In genomic region chr11:64789331-64790204, GRCh38 we compare ENCODE assay signal across 16 cellular contexts. TPM values are rescaled to one million over a fixed set of nuclear protein-coding genes. Genes with fewer than 3 reads are reported as not detected.
DNase-seq lines count a peak whose midpoint lies in the region; FAIRE-seq and TF ChIP-seq lines count a peak whose summit lies in the region.
"Had no signal": no experiment of that assay in that cellular context is flagged by ENCODE, and none has a peak within 500 bp of the region (broad histone marks: within the 10 kb centered on the region; RNA-seq: fewer than 3 reads in every experiment).

No MANE protein-coding gene starts in this region.

- H3K27ac ChIP-seq in BLaER1: 0 out of 2 replicates have a peak overlapping the region, but pooled peaks have one; percentile 22
- H3K27ac ChIP-seq in H1 (ENCODE audit: low read depth, low read length): no peak overlapping the region
- H3K27ac ChIP-seq in osteoblast (ENCODE audit: low read depth, low read length): no peak overlapping the region
- no peak overlapping the region for H3K27ac ChIP-seq in thyroid gland

- no peak overlapping the region for H2BK15ac ChIP-seq in H1 (ENCODE audit: low read length)

- H3K79me2 ChIP-seq in H1 (ENCODE audit: control insufficient read depth in 1 of 2, insufficient read depth in 2 of 2, low read length in 2 of 2) (no peaks in the 10 kb centered on the region), osteoblast (ENCODE audit: insufficient read depth, low read length) (no peaks in the 10 kb centered on the region)

- no peak overlapping the region for H3K18ac ChIP-seq in H1 (ENCODE audit: extremely low read depth, low read length)

- H3K23me2 ChIP-seq in H1 (ENCODE audit: low read depth, low read length): no peaks in the 10 kb centered on the region

- H2BK5ac ChIP-seq in H1 (ENCODE audit: low read depth, low read length): peak overlapping the region; percentile 16; the same call in 1 of the 2 replicates

- TF ChIP-seq CTCF in H1 (IDR thresholded peaks at IDR 0.05; ENCODE audit: control extremely low read depth in 1 of 3, insufficient read depth in 1 of 3, low read depth in 1 of 3, low read length in 3 of 3) (no peak), osteoblast (IDR thresholded peaks at IDR 0.05; ENCODE audit: extremely low read depth, low read depth, low read length) (no peak), thyroid gland (IDR thresholded peaks at IDR 0.05) (no peak)

- H3K27me3 ChIP-seq in BLaER1 (no peaks in the 10 kb centered on the region), H1 (replicated peaks in 1 of 4; ENCODE audit: control insufficient read depth in 3 of 4, extremely low read depth in 1 of 4, insufficient read depth in 3 of 4, low read length in 3 of 4) (no peaks in the 10 kb centered on the region), osteoblast (ENCODE audit: insufficient read depth, low read length) (no peaks in the 10 kb centered on the region), thyroid gland (no peaks in the 10 kb centered on the region)

- no peak for FAIRE-seq in GM12892 (lab: Jason Lieb, UNC)
- no peak for FAIRE-seq in H1 (lab: Jason Lieb, UNC)
- FAIRE-seq: RCC 7860 had no signal

- no peaks in the 10 kb centered on the region for H3K79me1 ChIP-seq in H1 (ENCODE audit: low read depth, low read length)

- H4K20me1 ChIP-seq in BLaER1: no peaks in the 10 kb centered on the region
- peaks cover 0 to 3% of the 10 kb centered on the region in 2 experiments for H4K20me1 ChIP-seq in H1 (replicated peaks in 1 of 2; ENCODE audit: control insufficient read depth in 1 of 2, insufficient read depth in 2 of 2, low read length in 2 of 2)
- no peaks in the 10 kb centered on the region for H4K20me1 ChIP-seq in osteoblast (ENCODE audit: insufficient read depth, low read length)

- H2AK5ac ChIP-seq in H1 (ENCODE audit: low read depth, low read length): no peak overlapping the region

- H4K5ac ChIP-seq in H1 (ENCODE audit: insufficient read length, low read depth, low read length): no peak overlapping the region

- intact Hi-C loops in thyroid gland (cut with DNase I): loop anchor here (10.0 kb wide), 1 partner anchor 105 kb away; no protein-coding TSS in a partner anchor

- no peaks in the 10 kb centered on the region for H3K9me3 ChIP-seq in BLaER1
- no peaks in the 10 kb centered on the region for H3K9me3 ChIP-seq in H1 (ENCODE audit: insufficient read depth in 2 of 2, low read depth in 1 of 2, low read length in 1 of 2)
- H3K9me3 ChIP-seq in osteoblast (ENCODE audit: low read depth, low read length): no peaks in the 10 kb centered on the region
- no peaks in the 10 kb centered on the region for H3K9me3 ChIP-seq in thyroid gland

- H3K23ac ChIP-seq in H1 (ENCODE audit: insufficient read length): no peak overlapping the region

- TF ChIP-seq RAD21 in H1 (IDR thresholded peaks at IDR 0.05 in 1 of 2, conservative IDR thresholded peaks at IDR 0.05 in 1 of 2; ENCODE audit: low read depth in 2 of 2, low read length in 2 of 2): no peak

- no peak overlapping the region for H3K4me2 ChIP-seq in BLaER1
- no peak overlapping the region for H3K4me2 ChIP-seq in H1 (ENCODE audit: insufficient read depth in 1 of 2, low read depth in 2 of 2, low read length in 2 of 2)
- H3K4me2 ChIP-seq in osteoblast (ENCODE audit: insufficient read depth, low read length): no peak overlapping the region

- H4K8ac ChIP-seq in H1 (ENCODE audit: extremely low read depth, insufficient read depth, low read length): no peak overlapping the region

- TF ChIP-seq EP300 in H1 (IDR thresholded peaks at IDR 0.05; ENCODE audit: borderline replicate concordance in 1 of 2, low read depth in 2 of 2, low read length in 2 of 2): no peak

- peaks cover 28% of the 10 kb centered on the region for H3K4me1 ChIP-seq in BLaER1
- no peaks in the 10 kb centered on the region for H3K4me1 ChIP-seq in H1 (replicated peaks in 1 of 4; ENCODE audit: control insufficient read depth in 3 of 4, insufficient read depth in 4 of 4, low read length in 3 of 4)
- H3K4me1 ChIP-seq in osteoblast (ENCODE audit: insufficient read depth, low read length): no peaks in the 10 kb centered on the region
- H3K4me1 ChIP-seq in thyroid gland: no peaks in the 10 kb centered on the region

- H3K36me3 ChIP-seq in BLaER1 (peaks cover 47% of the 10 kb centered on the region), H1 (ENCODE audit: control insufficient read depth in 2 of 4, insufficient read depth in 4 of 4, low read length in 3 of 4) (no peaks in the 10 kb centered on the region), osteoblast (ENCODE audit: insufficient read depth, low read length) (no peaks in the 10 kb centered on the region), thyroid gland (peaks cover 0 to 12% of the 10 kb centered on the region in 2 donors)

- H3K9ac ChIP-seq in BLaER1 (no peak overlapping the region), H1 (replicated peaks in 1 of 4; ENCODE audit: extremely low read depth in 1 of 4, low read depth in 3 of 4, low read length in 3 of 4) (no peak overlapping the region; a peak in 1 of 7 replicates)

- DNase-seq in GM12892 (ENCODE audit: insufficient read length): peak; percentile 5
- no peak for DNase-seq in H1 (ENCODE audit: low read depth in 1 of 2, low spot score in 2 of 2)
- DNase-seq in osteoblast (ENCODE audit: insufficient read length, low spot score, missing footprints): peak; percentile 29
- no peak for DNase-seq in central memory CD4-positive, alpha-beta T cell
- no peak for DNase-seq in NK-92 treated with Interleukin-12 subunit alpha and Interleukin-12 subunit beta, amount 100 ng/mL, for 24 hours (lab: John Stamatoyannopoulos, UW)
- DNase-seq in thyroid gland: no peak
- DNase-seq: CD8-positive, alpha-beta T cell; GF-D8; H9; NCI-H187 treated with DMSO at 0.1 percent for 48 hours; NCI-H2171; NCI-H446 treated with DMSO at 0.1 percent for 48 hours; NCI-H774 had no signal

- no peak overlapping the region for H2BK20ac ChIP-seq in H1 (ENCODE audit: low read length)

- H2BK12ac ChIP-seq in H1 (ENCODE audit: low read depth, low read length): no peak overlapping the region

- CTCF ChIA-PET in H1 (lab: Charles Lee; ENCODE audit: partially characterized antibody): interaction anchor here (0.6 to 2.7 kb wide), 5 partner anchors 9 to 434 kb away, joined by 3 to 8 read pairs (median 4); partner anchors contain the start of genes MAP4K2 and MEN1

- H3K4ac ChIP-seq in H1 (replicated peaks; ENCODE audit: insufficient read length, low read depth, low read length): no peak overlapping the region

- H3K56ac ChIP-seq in H1 (replicated peaks; ENCODE audit: insufficient read length, low read depth, low read length): no peak overlapping the region

- no peak overlapping the region for H2BK120ac ChIP-seq in H1 (replicated peaks; ENCODE audit: low read depth, low read length)

- no peak overlapping the region for H3K4me3 ChIP-seq in BLaER1
- H3K4me3 ChIP-seq in H1 (ENCODE audit: extremely low read depth in 1 of 4, insufficient read depth in 2 of 4, low read depth in 3 of 4, low read length in 4 of 4): no peak overlapping the region
- no peak overlapping the region for H3K4me3 ChIP-seq in osteoblast (ENCODE audit: insufficient read depth, low read length)
- no peak overlapping the region for H3K4me3 ChIP-seq in thyroid gland (replicated peaks in 1 of 3)

- TF ChIP-seq POLR2A in GM12892 (IDR thresholded peaks at IDR 0.05; ENCODE audit: low read depth, low read length): no peak
- no peak for TF ChIP-seq POLR2A in H1 (IDR thresholded peaks at IDR 0.05; ENCODE audit: control extremely low read depth in 1 of 2, low read depth in 2 of 2, low read length in 2 of 2)
- no peak for TF ChIP-seq POLR2A in thyroid gland (IDR thresholded peaks at IDR 0.05)

- H2AFZ ChIP-seq in H1 (ENCODE audit: low read length) (no peak overlapping the region), osteoblast (ENCODE audit: low read length) (no peak overlapping the region)

- H3K14ac ChIP-seq in H1 (ENCODE audit: insufficient read length): no peak overlapping the region

- H4K91ac ChIP-seq in H1 (replicated peaks; ENCODE audit: insufficient read length, low read length): no peak overlapping the region

- POLR2A ChIA-PET in H1 (lab: Charles Lee; ENCODE audit: partially characterized antibody): interaction anchor here (0.8 to 2.1 kb wide), 5 partner anchors 9 to 252 kb away, joined by 3 to 6 read pairs (median 3); partner anchors contain the start of gene SF1

- WGBS in H1 (ENCODE audit: extremely low coverage in 1 of 2, insufficient coverage in 1 of 2, insufficient read length in 1 of 2, insufficient replicate concordance in 2 of 2, low coverage in 1 of 2, low lambda C conversion rate in 2 of 2, missing lambda C conversion rate in 1 of 2), 2 experiments: 79% methylated on average over 10 of the region's 15 CpGs; no CpG with 5 or more reads in 1 of the 2 experiments
- 94 to 96% methylated on average over 9 to 15 of the region's 15 CpGs for WGBS in thyroid gland, 2 donors

RNA-seq across cellular contexts. Expression of gene SF1, which starts 11.2 kb away (rescaled TPM):
- polyA plus RNA-seq in GM12892 (2012; ENCODE audit: missing spikeins): 146 TPM
- total RNA-seq in H1 (2021; fragmentation: NEBNext Ultra II Directional; extraction: Animal tissue kit (Norgen Biotek cat#: 25700)): 353 and 365 TPM in 2 replicates
- polyA plus RNA-seq in H1 (2011; rRNA removed): 72.7 and 110 TPM in 2 replicates
- polyA plus RNA-seq in H1 (2011; cell fraction: cytosol; rRNA removed): 70.0 TPM
- 197 TPM for polyA plus RNA-seq in H1 (2011; cell fraction: nucleus; rRNA removed)
- 259 to 328 TPM (median 273 TPM) in 4 replicates for polyA plus RNA-seq in H1 (2012, experiment 1 of 2)
- polyA plus RNA-seq in H1 (2012, experiment 2 of 2): 150 TPM
- polyA plus RNA-seq in H1 (2013, experiment 1 of 2): 194 TPM
- polyA plus RNA-seq in H1 (2013, experiment 2 of 2): 181 TPM
- 75.9 and 88.7 TPM in 2 replicates for polyA minus RNA-seq in H1 (2011; rRNA and poly(A)+ RNA removed)
- polyA minus RNA-seq in H1 (2011; cell fraction: cytosol; rRNA and poly(A)+ RNA removed): 107 TPM
- 210 TPM for polyA minus RNA-seq in H1 (2011; cell fraction: nucleus; rRNA and poly(A)+ RNA removed)
- total RNA-seq in osteoblast: 114 and 130 TPM in 2 replicates
- total RNA-seq in thyroid gland: 100 to 1,000 TPM; 171 to 419 (median 297) TPM

RNA-seq across cellular contexts. Expression of gene MAP4K2, which starts 13.4 kb away (rescaled TPM):
- 27.8 TPM for polyA plus RNA-seq in GM12892 (2012; ENCODE audit: missing spikeins)
- 20.7 and 24.0 TPM in 2 replicates for total RNA-seq in H1 (2021; fragmentation: NEBNext Ultra II Directional; extraction: Animal tissue kit (Norgen Biotek cat#: 25700))
- polyA plus RNA-seq in H1 (2011; rRNA removed): 20.1 and 25.3 TPM in 2 replicates
- polyA plus RNA-seq in H1 (2011; cell fraction: cytosol; rRNA removed): 22.2 TPM
- polyA plus RNA-seq in H1 (2011; cell fraction: nucleus; rRNA removed): 54.2 TPM
- 14.0 to 19.1 TPM (median 15.9 TPM) in 4 replicates for polyA plus RNA-seq in H1 (2012, experiment 1 of 2)
- 12.9 TPM for polyA plus RNA-seq in H1 (2012, experiment 2 of 2)
- polyA plus RNA-seq in H1 (2013, experiment 1 of 2): 11.2 TPM
- polyA plus RNA-seq in H1 (2013, experiment 2 of 2): 12.0 TPM
- polyA minus RNA-seq in H1 (2011; rRNA and poly(A)+ RNA removed): 18.5 and 20.3 TPM in 2 replicates
- 11.0 TPM for polyA minus RNA-seq in H1 (2011; cell fraction: cytosol; rRNA and poly(A)+ RNA removed)
- polyA minus RNA-seq in H1 (2011; cell fraction: nucleus; rRNA and poly(A)+ RNA removed): 11.6 TPM
- 6.2 and 9.8 TPM in 2 replicates for total RNA-seq in osteoblast
- total RNA-seq in thyroid gland: 10 to 100 TPM; 35.5 to 77.8 (median 37.5) TPM

RNA-seq across cellular contexts. Expression of gene MEN1, which starts 20.8 kb away (rescaled TPM):
- 9.5 TPM for polyA plus RNA-seq in GM12892 (2012; ENCODE audit: missing spikeins)
- 56.3 and 56.9 TPM in 2 replicates for total RNA-seq in H1 (2021; fragmentation: NEBNext Ultra II Directional; extraction: Animal tissue kit (Norgen Biotek cat#: 25700))
- polyA plus RNA-seq in H1 (2011; rRNA removed): 47.2 and 78.5 TPM in 2 replicates
- polyA plus RNA-seq in H1 (2011; cell fraction: cytosol; rRNA removed): 43.0 TPM
- 97.2 TPM for polyA plus RNA-seq in H1 (2011; cell fraction: nucleus; rRNA removed)
- 37.5 to 59.8 TPM (median 54.2 TPM) in 4 replicates for polyA plus RNA-seq in H1 (2012, experiment 1 of 2)
- 53.7 TPM for polyA plus RNA-seq in H1 (2012, experiment 2 of 2)
- polyA plus RNA-seq in H1 (2013, experiment 1 of 2): 63.6 TPM
- polyA plus RNA-seq in H1 (2013, experiment 2 of 2): 66.9 TPM
- 22.9 and 27.9 TPM in 2 replicates for polyA minus RNA-seq in H1 (2011; rRNA and poly(A)+ RNA removed)
- 32.7 TPM for polyA minus RNA-seq in H1 (2011; cell fraction: cytosol; rRNA and poly(A)+ RNA removed)
- polyA minus RNA-seq in H1 (2011; cell fraction: nucleus; rRNA and poly(A)+ RNA removed): 27.2 TPM
- total RNA-seq in osteoblast (12.3 and 13.3 TPM in 2 replicates), thyroid gland (10 to 100 TPM; 23.5 to 31.5 (median 25.1) TPM)

RNA-seq across cellular contexts. Expression of gene PYGM, which starts 29.8 kb away (rescaled TPM):
- 0.70 TPM for polyA plus RNA-seq in GM12892 (2012; ENCODE audit: missing spikeins)
- total RNA-seq in H1 (2021; fragmentation: NEBNext Ultra II Directional; extraction: Animal tissue kit (Norgen Biotek cat#: 25700)): 9.6 and 9.7 TPM in 2 replicates
- 10.0 and 15.2 TPM in 2 replicates for polyA plus RNA-seq in H1 (2011; rRNA removed)
- polyA plus RNA-seq in H1 (2011; cell fraction: cytosol; rRNA removed): 10.4 TPM
- polyA plus RNA-seq in H1 (2011; cell fraction: nucleus; rRNA removed): 20.9 TPM
- 9.2 to 15.4 TPM (median 13.0 TPM) in 4 replicates for polyA plus RNA-seq in H1 (2012, experiment 1 of 2)
- polyA plus RNA-seq in H1 (2012, experiment 2 of 2): 11.5 TPM
- 6.9 TPM for polyA plus RNA-seq in H1 (2013, experiment 1 of 2)
- polyA plus RNA-seq in H1 (2013, experiment 2 of 2): 6.3 TPM
- polyA minus RNA-seq in H1 (2011; rRNA and poly(A)+ RNA removed): 13.2 and 16.4 TPM in 2 replicates
- 12.3 TPM for polyA minus RNA-seq in H1 (2011; cell fraction: cytosol; rRNA and poly(A)+ RNA removed)
- polyA minus RNA-seq in H1 (2011; cell fraction: nucleus; rRNA and poly(A)+ RNA removed): 5.4 TPM
- 0.29 and 0.36 TPM in 2 replicates for total RNA-seq in osteoblast
- total RNA-seq in thyroid gland: 10 to 100 TPM in 1 of 4 donors, 1 to 10 TPM in 3; 4.3 to 14.8 (median 6.7) TPM
- total RNA-seq: LHCN-M2 had no signal

RNA-seq across cellular contexts. Expression of gene RASGRP2, which starts 45.6 kb away (rescaled TPM):
- 2.4 TPM for polyA plus RNA-seq in GM12892 (2012; ENCODE audit: missing spikeins)
- total RNA-seq in H1 (2021; fragmentation: NEBNext Ultra II Directional; extraction: Animal tissue kit (Norgen Biotek cat#: 25700)): 37.9 and 40.6 TPM in 2 replicates
- polyA plus RNA-seq in H1 (2011; rRNA removed): 45.7 and 50.4 TPM in 2 replicates
- 41.1 TPM for polyA plus RNA-seq in H1 (2011; cell fraction: cytosol; rRNA removed)
- 127 TPM for polyA plus RNA-seq in H1 (2011; cell fraction: nucleus; rRNA removed)
- polyA plus RNA-seq in H1 (2012, experiment 1 of 2): 30.1 to 58.0 TPM (median 54.6 TPM) in 4 replicates
- 31.1 TPM for polyA plus RNA-seq in H1 (2012, experiment 2 of 2)
- polyA plus RNA-seq in H1 (2013, experiment 1 of 2): 33.0 TPM
- 34.6 TPM for polyA plus RNA-seq in H1 (2013, experiment 2 of 2)
- polyA minus RNA-seq in H1 (2011; rRNA and poly(A)+ RNA removed): 14.8 and 18.9 TPM in 2 replicates
- 12.3 TPM for polyA minus RNA-seq in H1 (2011; cell fraction: cytosol; rRNA and poly(A)+ RNA removed)
- 24.8 TPM for polyA minus RNA-seq in H1 (2011; cell fraction: nucleus; rRNA and poly(A)+ RNA removed)
- total RNA-seq in osteoblast (0.29 TPM in 1 of 2 replicates, not detected in the other), thyroid gland (1 to 10 TPM; 2.8 to 8.9 (median 6.6) TPM)

Comparison
In these comparisons a context has a peak if more than half of its experiments do, and no peak if none do; other contexts are left out.
1. DNase-seq: peak in GM12892 (single experiment) and osteoblast (single experiment); none in H1 (0 of 2), central memory CD4-positive, alpha-beta T cell (single experiment), NK-92 treated with Interleukin-12 subunit alpha and Interleukin-12 subunit beta, amount 100 ng/mL, for 24 hours (single experiment) and thyroid gland (0 of 2).